In genomic region chr12:58818546-58818945, GRCh38 we compare ENCODE assay signal across 18 cellular contexts.
"Had no signal": no experiment of that assay in that cellular context is flagged by ENCODE, and none has a peak within 500 bp of the region (broad histone marks: within the 10 kb centered on the region; RNA-seq: fewer than 3 reads in every experiment).

No MANE protein-coding gene starts in this region.

- H3K9me3 ChIP-seq: body of pancreas, lower lobe of right lung, neutrophil, right lobe of liver, testis had no signal

- H3K27me3 ChIP-seq: body of pancreas, hepatocyte, neutrophil, right lobe of liver, testis had no signal

- H3K36me3 ChIP-seq: lower lobe of right lung, neutrophil, right lobe of liver had no signal

- DNase-seq: activated CD4-positive, alpha-beta T cell treated with anti-CD3 and anti-CD28 coated beads for 36 hours; activated CD4-positive, alpha-beta T cell treated with anti-CD3 and anti-CD28 coated beads, Interleukin-2, amount 50 U/mL, for 48 hours; activated gamma-delta T cell treated with Interleukin-2 at 50 U/mL for 16 hours; body of pancreas; central memory CD4-positive, alpha-beta T cell; cortex of kidney; islet precursor cell; lower lobe of right lung; stimulated activated CD4-positive, alpha-beta T cell treated with anti-CD3 and anti-CD28 coated beads, Interleukin-4, amount 100 ng/mL, for 1 hour; testis had no signal

- H3K27ac ChIP-seq: body of pancreas, hepatocyte, lower lobe of right lung, neutrophil, parathyroid adenoma, right lobe of liver, testis had no signal

- H3K4me1 ChIP-seq: body of pancreas, lower lobe of right lung, testis had no signal

- H3K4me3 ChIP-seq: body of pancreas, hepatocyte, lower lobe of right lung, right lobe of liver, smooth muscle cell, testis had no signal

- ATAC-seq: activated CD4-positive, alpha-beta T cell treated with anti-CD3 and anti-CD28 coated beads for 36 hours; activated naive CD4-positive, alpha-beta T cell treated with anti-CD3 and anti-CD28 coated beads, Interleukin-2, amount 50 U/mL, for 72 hours; body of pancreas; lower lobe of right lung; natural killer cell treated with Interleukin-12 subunit alpha and Interleukin-12 subunit beta and Interleukin-15 and Interleukin-18, amount 100 ng/mL, for 72 hours; stimulated activated effector memory CD8-positive, alpha-beta T cell treated with anti-CD3 and anti-CD28 coated beads, Interleukin-12 subunit alpha, Interleukin-12 subunit beta, amount 100 ng/mL, for 72 hours had no signal
